ENCODE assay signal across 10 cellular contexts in genomic region chr3:94080552-94080951, GRCh38. TPM values are rescaled to one million over a fixed set of nuclear protein-coding genes. Genes with fewer than 3 reads are reported as not detected.
"Had no signal": no experiment of that assay in that cellular context is flagged by ENCODE, and none has a peak within 500 bp of the region (broad histone marks: within the 10 kb centered on the region; RNA-seq: fewer than 3 reads in every experiment).

No MANE protein-coding gene starts in this region.

RNA-seq across cellular contexts. Expression of gene STX19, which starts 52.2 kb away (rescaled TPM):
- total RNA-seq: activated naive CD4-positive, alpha-beta T cell treated with anti-CD3 and anti-CD28 coated beads, Interleukin-2, amount 50 U/mL, for 72 hours; activated T-cell treated with anti-CD3 and anti-CD28 coated beads, Interleukin-2, amount 50 U/mL, for 72 hours; adrenal gland; astrocyte; endothelial cell of umbilical vein; left ventricle myocardium superior; mononuclear cell; natural killer cell treated with Interleukin-12 subunit alpha and Interleukin-12 subunit beta and Interleukin-15 and Interleukin-18, amount 100 ng/mL, for 72 hours; pulmonary artery endothelial cell; temporal lobe had no signal
- polyA plus RNA-seq: endothelial cell of umbilical vein had no signal
